8 cellular contexts compared by ENCODE assay signal in the genomic region with DNA sequence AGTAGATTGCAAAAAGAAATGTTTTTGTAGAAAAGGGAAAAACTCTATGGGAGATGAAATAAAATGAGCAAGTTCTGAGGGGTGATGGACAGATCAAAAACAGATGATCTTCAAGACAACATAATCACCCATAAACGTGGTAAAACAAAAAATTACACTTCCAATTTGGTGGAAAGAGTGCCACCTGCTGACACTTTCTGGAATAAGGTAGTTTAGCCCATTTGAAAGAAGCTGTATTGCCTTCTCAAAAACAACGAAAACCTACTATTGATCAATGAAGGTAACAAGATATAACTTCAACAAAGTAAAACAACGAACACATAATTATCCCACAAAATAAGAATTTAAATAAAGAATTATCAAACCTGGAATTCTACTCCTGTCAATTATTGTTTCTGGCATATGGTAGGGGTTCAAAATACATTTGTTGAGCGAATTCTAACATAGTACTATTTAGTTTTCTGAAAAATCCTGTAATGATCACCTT. TPM values are rescaled to one million over a fixed set of nuclear protein-coding genes. Genes with fewer than 3 reads are reported as not detected.
DNase-seq lines count a peak whose midpoint lies in the region; ATAC-seq and TF ChIP-seq lines count a peak whose summit lies in the region.

No MANE protein-coding gene starts in this region.

- H3K4me1 ChIP-seq in Caco-2 (peaks cover 19% of the 10 kb centered on the region; the same call in 1 of the 2 replicates), HCT116 (ENCODE audit: control insufficient read depth in 1 of 2, insufficient read depth in 2 of 2, low read length in 2 of 2) (peaks cover 6 to 27% of the 10 kb centered on the region in 2 experiments; a peak in 3 of 4 replicates), OCI-LY7 (ENCODE audit: insufficient read depth, low read length, poor library complexity, severe bottlenecking) (peaks cover 40% of the 10 kb centered on the region), gastroesophageal sphincter (peaks cover 0 to 26% (median 6%) of the 10 kb centered on the region in 3 donors), spleen (peaks cover 4 to 58% (median 41%) of the 10 kb centered on the region in 6 donors)

- H3K36me3 ChIP-seq in Caco-2 (ENCODE audit: control insufficient read depth, insufficient read depth, low read length) (no peaks in the 10 kb centered on the region; the same call in none of the 2 replicates), HCT116 (ENCODE audit: control insufficient read depth in 1 of 2, insufficient read depth in 2 of 2, low read length in 2 of 2) (peaks cover 0 to 8% of the 10 kb centered on the region in 2 experiments; a peak in 1 of 4 replicates), OCI-LY7 (ENCODE audit: insufficient read depth, low read length) (peaks cover 13% of the 10 kb centered on the region), gastroesophageal sphincter (peaks cover 0 to 10% of the 10 kb centered on the region in 2 donors), spleen (peaks cover 0 to 18% (median 5%) of the 10 kb centered on the region in 6 donors)

- TF ChIP-seq POLR2A in HCT116 (IDR thresholded peaks at IDR 0.05; ENCODE audit: borderline replicate concordance, extremely low read depth, insufficient read depth, insufficient read length) = no peak
- TF ChIP-seq POLR2A in gastroesophageal sphincter (IDR thresholded peaks at IDR 0.05) = no peak
- TF ChIP-seq POLR2A in spleen (IDR thresholded peaks at IDR 0.05) = no peak

- POLR2A ChIA-PET in Caco-2 (lab: Charles Lee) = no interaction called here
- POLR2A ChIA-PET in HCT116 (lab: Charles Lee) = interaction anchor here (0.6 kb wide), 1 partner anchor 8 kb away, joined by 4 read pairs; no protein-coding TSS in a partner anchor
- POLR2A ChIA-PET in OCI-LY7 (lab: Charles Lee) = interaction anchor here (0.6 to 2.4 kb wide), 4 partner anchors 64 to 342 kb away, joined by 3 to 8 read pairs (median 3); a partner anchor contains a TSS

- RAD21 ChIA-PET in HCT116 (lab: Charles Lee; ENCODE audit: low non-redundant PET in 1 of 2, low total read pairs in 2 of 2, uncharacterized antibody in 2 of 2, unreplicated experiment in 2 of 2) = no interaction called here

- H3K9me2 ChIP-seq in HCT116 (ENCODE audit: insufficient read depth) = no peaks in the 10 kb centered on the region
- no peaks in the 10 kb centered on the region for H3K9me2 ChIP-seq in OCI-LY7 (ENCODE audit: insufficient read depth, low read length)

- H3K27me3 Mint-ChIP-seq in Caco-2 (ENCODE audit: insufficient read depth, unreplicated experiment) = no peaks in the 10 kb centered on the region
- peaks cover 2% of the 10 kb centered on the region for H3K27me3 Mint-ChIP-seq in activated T-helper 2 cell treated with anti-CD3 and anti-CD28 coated beads, Interferon-gamma antibody, Interleukin-2, Interleukin-4, amounts not matched to agents 10 μg/mL and 5 μg/mL and 100 μg/mL, durations not matched to agents 14 hours and 24 hours and 36 hours (ENCODE audit: low read depth)

- intact Hi-C loops in Caco-2 (cut with micrococcal nuclease; ENCODE audit: unreplicated experiment) = loop anchor here (1.0 to 10.0 kb wide), 3 partner anchors 207 to 377 kb away; a partner anchor contains a TSS
- intact Hi-C loops in HCT116 (cut with micrococcal nuclease) = loop anchor here (1.0 to 5.0 kb wide), 4 partner anchors 227 to 819 kb away; a partner anchor contains a TSS
- intact Hi-C loops in OCI-LY7 (cut with micrococcal nuclease; ENCODE audit: unreplicated experiment) = loop anchor here (1.0 to 10.0 kb wide), 7 partner anchors 173 to 817 kb away; a partner anchor contains a TSS
- intact Hi-C loops in activated T-helper 2 cell treated with anti-CD3 and anti-CD28 coated beads, Interferon-gamma antibody, Interleukin-2, Interleukin-4, amounts not matched to agents 10 μg/mL and 5 μg/mL and 100 μg/mL, durations not matched to agents 14 hours and 24 hours and 36 hours (cut with micrococcal nuclease) = loop anchor here (1.0 to 10.0 kb wide), 5 partner anchors 22 to 430 kb away; a partner anchor contains a TSS
- intact Hi-C loops in spleen (cut with DNase I; ENCODE audit: low total_unique reads) = no loop called here

- H2AFZ ChIP-seq in HCT116 (ENCODE audit: low read depth, low read length, poor library complexity, severe bottlenecking) (no peak overlapping the region), OCI-LY7 (ENCODE audit: low read length) (no peak overlapping the region)

- WGBS in gastroesophageal sphincter (ENCODE audit: low coverage in 1 of 2), 2 donors = 41 to 45% methylated on average over 3 to 4 of the region's 4 CpGs
- 29 to 33% (median 30%) methylated on average over 4 of the region's 4 CpGs for WGBS in spleen, 5 donors

- H3K79me2 ChIP-seq in HCT116 (ENCODE audit: insufficient read depth, low read length) (peaks cover 38% of the 10 kb centered on the region), OCI-LY7 (ENCODE audit: insufficient read depth, low read depth, low read length) (peaks cover 22% of the 10 kb centered on the region; the same call in 1 of the 2 replicates)

- peaks cover 7% of the 10 kb centered on the region for H3K4me1 Mint-ChIP-seq in Caco-2 (ENCODE audit: low read depth, unreplicated experiment)
- peaks cover 52% of the 10 kb centered on the region for H3K4me1 Mint-ChIP-seq in activated T-helper 2 cell treated with anti-CD3 and anti-CD28 coated beads, Interferon-gamma antibody, Interleukin-2, Interleukin-4, amounts not matched to agents 10 μg/mL and 5 μg/mL and 100 μg/mL, durations not matched to agents 14 hours and 24 hours and 36 hours (ENCODE audit: low read depth)

- no peak overlapping the region for H3K9ac ChIP-seq in HCT116 (ENCODE audit: low read length)

- no peaks in the 10 kb centered on the region for H3K9me3 Mint-ChIP-seq in Caco-2 (ENCODE audit: unreplicated experiment)
- no peaks in the 10 kb centered on the region for H3K9me3 Mint-ChIP-seq in activated T-helper 2 cell treated with anti-CD3 and anti-CD28 coated beads, Interferon-gamma antibody, Interleukin-2, Interleukin-4, amounts not matched to agents 10 μg/mL and 5 μg/mL and 100 μg/mL, durations not matched to agents 14 hours and 24 hours and 36 hours

- peak; percentile 79 for TF ChIP-seq RAD21 in HCT116 (IDR thresholded peaks at IDR 0.05; ENCODE audit: low read depth)

- H3K4me3 ChIP-seq in Caco-2 (ENCODE audit: low read depth, low read length) (no peak overlapping the region), HCT116 (replicated peaks in 1 of 2; ENCODE audit: low read depth in 1 of 2, low read length in 2 of 2) (no peak overlapping the region), OCI-LY7 (ENCODE audit: low read depth, low read length, poor library complexity, severe bottlenecking) (peak overlapping the region; percentile 8), gastroesophageal sphincter (no peak overlapping the region), spleen (peak overlapping the region in 1 of 8 donors; percentile 2)

- no peaks in the 10 kb centered on the region for H3K9me3 ChIP-seq in Caco-2
- no peaks in the 10 kb centered on the region for H3K9me3 ChIP-seq in HCT116 (ENCODE audit: control insufficient read depth in 1 of 2, insufficient read depth in 1 of 2, low read depth in 1 of 2, low read length in 2 of 2)
- H3K9me3 ChIP-seq in OCI-LY7 (ENCODE audit: low read length) = no peaks in the 10 kb centered on the region
- no peaks in the 10 kb centered on the region for H3K9me3 ChIP-seq in gastroesophageal sphincter
- H3K9me3 ChIP-seq in spleen = no peaks in the 10 kb centered on the region

- BruUV-seq in Caco-2 (replicated peaks; lab: Mats Ljungman, UMichigan) (no TSS peak), HCT116 (replicated peaks; lab: Mats Ljungman, UMichigan) (no TSS peak), OCI-LY7 (replicated peaks; lab: Mats Ljungman, UMichigan) (no TSS peak)

- H4K20me1 ChIP-seq in HCT116 (ENCODE audit: insufficient read depth) (no peaks in the 10 kb centered on the region), OCI-LY7 (ENCODE audit: insufficient read depth, low read length) (peaks cover 14% of the 10 kb centered on the region; the same call in 1 of the 2 replicates)

- ATAC-seq in HCT116 (no peak), gastroesophageal sphincter (no peak), GM19035 (IDR thresholded peaks at IDR 0.05; ENCODE audit: unreplicated experiment) (no peak), GM21390 (IDR thresholded peaks at IDR 0.05; ENCODE audit: unreplicated experiment) (no peak)

- H3K4me2 ChIP-seq in HCT116 (ENCODE audit: low read length) = peak overlapping the region; percentile 5; the same call in 1 of the 2 replicates
- H3K4me2 ChIP-seq in OCI-LY7 (ENCODE audit: low read length) = peak overlapping the region; percentile 73

- TF ChIP-seq CTCF in Caco-2 (IDR thresholded peaks at IDR 0.05; ENCODE audit: insufficient read depth in 1 of 2, low read depth in 1 of 2, low read length in 1 of 2, severe bottlenecking in 1 of 2, unreplicated experiment in 1 of 2) (peak; percentile 55 to 76), HCT116 (IDR thresholded peaks at IDR 0.05 in 2 of 3, conservative IDR thresholded peaks at IDR 0.05 in 1 of 3; ENCODE audit: borderline replicate concordance in 1 of 3, insufficient read depth in 1 of 3, low read depth in 2 of 3, low read length in 2 of 3) (peak; percentile 65 to 80 (median 68)), OCI-LY7 (conservative IDR thresholded peaks at IDR 0.05; ENCODE audit: low read length) (peak; percentile 94), gastroesophageal sphincter (IDR thresholded peaks at IDR 0.05) (peak; percentile 61 to 69 (median 65)), spleen (IDR thresholded peaks at IDR 0.05 in 8 of 11, conservative IDR thresholded peaks at IDR 0.05 in 3 of 11) (peak; percentile 38 to 85 (median 79))

- TF ChIP-seq EP300 in gastroesophageal sphincter (IDR thresholded peaks at IDR 0.05) = no peak

- H3K27ac ChIP-seq in HCT116 (ENCODE audit: low read depth, low read length) (no peak overlapping the region), OCI-LY7 (ENCODE audit: low read depth, low read length, poor library complexity, severe bottlenecking) (no peak overlapping the region), gastroesophageal sphincter (no peak overlapping the region), spleen (no peak overlapping the region)

- DNase-seq in Caco-2 = peak in 1 of 2 experiments; percentile 59
- DNase-seq in HCT116 (ENCODE audit: low read depth, low spot score) = peak; percentile 58
- DNase-seq in OCI-LY7 (ENCODE audit: low spot score) = peak; percentile 77
- peak; percentile 41 for DNase-seq in activated T-helper 2 cell treated with anti-CD3 and anti-CD28 coated beads, Interferon-gamma antibody, Interleukin-2, Interleukin-4, amounts not matched to agents 10 μg/mL and 5 μg/mL and 100 μg/mL, durations not matched to agents 14 hours and 24 hours and 36 hours (ENCODE audit: low spot score)
- no peak for DNase-seq in spleen

- no peaks in the 10 kb centered on the region for H3K27me3 ChIP-seq in Caco-2 (replicated peaks; ENCODE audit: control insufficient read depth, insufficient read depth, low read length)
- no peaks in the 10 kb centered on the region for H3K27me3 ChIP-seq in HCT116 (ENCODE audit: insufficient read depth, low read length)
- H3K27me3 ChIP-seq in gastroesophageal sphincter = no peaks in the 10 kb centered on the region
- H3K27me3 ChIP-seq in spleen (replicated peaks in 1 of 7) = no peaks in the 10 kb centered on the region

- peaks cover 5% of the 10 kb centered on the region for H3K36me3 Mint-ChIP-seq in Caco-2 (ENCODE audit: insufficient read depth, unreplicated experiment)
- peaks cover 27% of the 10 kb centered on the region for H3K36me3 Mint-ChIP-seq in activated T-helper 2 cell treated with anti-CD3 and anti-CD28 coated beads, Interferon-gamma antibody, Interleukin-2, Interleukin-4, amounts not matched to agents 10 μg/mL and 5 μg/mL and 100 μg/mL, durations not matched to agents 14 hours and 24 hours and 36 hours (ENCODE audit: low read depth)

- H3K27ac Mint-ChIP-seq in Caco-2 (ENCODE audit: unreplicated experiment) = no peak overlapping the region
- no peak overlapping the region for H3K27ac Mint-ChIP-seq in activated T-helper 2 cell treated with anti-CD3 and anti-CD28 coated beads, Interferon-gamma antibody, Interleukin-2, Interleukin-4, amounts not matched to agents 10 μg/mL and 5 μg/mL and 100 μg/mL, durations not matched to agents 14 hours and 24 hours and 36 hours

- H3K4me3 Mint-ChIP-seq in Caco-2 (ENCODE audit: unreplicated experiment) = peak overlapping the region; percentile 27
- peak overlapping the region; percentile 44 for H3K4me3 Mint-ChIP-seq in activated T-helper 2 cell treated with anti-CD3 and anti-CD28 coated beads, Interferon-gamma antibody, Interleukin-2, Interleukin-4, amounts not matched to agents 10 μg/mL and 5 μg/mL and 100 μg/mL, durations not matched to agents 14 hours and 24 hours and 36 hours (ENCODE audit: low read depth)

- CTCF ChIA-PET in Caco-2 (lab: Charles Lee) (interaction anchor here (0.5 to 1.7 kb wide), 12 partner anchors 22 to 754 kb away, joined by 3 to 11 read pairs (median 4); a partner anchor contains a TSS), HCT116 (lab: Charles Lee) (interaction anchor here (0.6 to 1.7 kb wide), 16 partner anchors 8 to 820 kb away, joined by 3 to 10 read pairs (median 4); no protein-coding TSS in a partner anchor), OCI-LY7 (lab: Charles Lee; ENCODE audit: unreplicated experiment) (no interaction called here)

RNA-seq across cellular contexts. Expression of a gene that starts 2.5 kb away (rescaled TPM):
- 22.0 and 24.2 TPM in 2 replicates for total RNA-seq in Caco-2 (2022)
- total RNA-seq in HCT116 (2021; ENCODE audit: unreplicated experiment) = 20.6 TPM
- 9.2 and 11.5 TPM in 2 replicates for polyA plus RNA-seq in HCT116 (2012)
- 12.1 and 12.8 TPM in 2 replicates for total RNA-seq in OCI-LY7 (2014; rRNA removed; shearing (Covaris generic))
- total RNA-seq in OCI-LY7 (2022) = 14.4 and 17.9 TPM in 2 replicates
- 19.5 and 20.6 TPM in 2 replicates for total RNA-seq in activated T-helper 2 cell treated with anti-CD3 and anti-CD28 coated beads, Interferon-gamma antibody, Interleukin-2, Interleukin-4, amounts not matched to agents 10 μg/mL and 5 μg/mL and 100 μg/mL, durations not matched to agents 14 hours and 24 hours and 36 hours
- 1 to 10 TPM; 5.0 to 8.9 (median 5.5) TPM for total RNA-seq in gastroesophageal sphincter
- total RNA-seq in spleen = 10 to 100 TPM; 16.2 to 26.9 (median 24.1) TPM
- 1 to 10 TPM; 5.4 to 9.1 (median 8.2) TPM for polyA plus RNA-seq in spleen

RNA-seq across cellular contexts. Expression of a gene that starts 52.6 kb away (rescaled TPM):
- total RNA-seq in Caco-2 (2022) (3.1 and 3.9 TPM in 2 replicates), HCT116 (2021; ENCODE audit: unreplicated experiment) (12.6 TPM), OCI-LY7 (2022) (2.4 and 3.0 TPM in 2 replicates), gastroesophageal sphincter (1 to 10 TPM in 2 of 4 donors, under 1 TPM in 2; 0.47 to 3.3 (median 1.5) TPM), spleen (10 to 100 TPM; 11.4 to 24.6 (median 13.6) TPM)
- 4.9 and 6.8 TPM in 2 replicates for polyA plus RNA-seq in HCT116 (2012)
- 1.8 and 3.1 TPM in 2 replicates for total RNA-seq in OCI-LY7 (2014; rRNA removed; shearing (Covaris generic))
- total RNA-seq in activated T-helper 2 cell treated with anti-CD3 and anti-CD28 coated beads, Interferon-gamma antibody, Interleukin-2, Interleukin-4, amounts not matched to agents 10 μg/mL and 5 μg/mL and 100 μg/mL, durations not matched to agents 14 hours and 24 hours and 36 hours = 9.7 TPM in 2 replicates
- polyA plus RNA-seq in spleen = 1 to 10 TPM; 1.3 to 2.1 (median 1.6) TPM
